1 cellular context compared by ENCODE assay signal in the genomic region with DNA sequence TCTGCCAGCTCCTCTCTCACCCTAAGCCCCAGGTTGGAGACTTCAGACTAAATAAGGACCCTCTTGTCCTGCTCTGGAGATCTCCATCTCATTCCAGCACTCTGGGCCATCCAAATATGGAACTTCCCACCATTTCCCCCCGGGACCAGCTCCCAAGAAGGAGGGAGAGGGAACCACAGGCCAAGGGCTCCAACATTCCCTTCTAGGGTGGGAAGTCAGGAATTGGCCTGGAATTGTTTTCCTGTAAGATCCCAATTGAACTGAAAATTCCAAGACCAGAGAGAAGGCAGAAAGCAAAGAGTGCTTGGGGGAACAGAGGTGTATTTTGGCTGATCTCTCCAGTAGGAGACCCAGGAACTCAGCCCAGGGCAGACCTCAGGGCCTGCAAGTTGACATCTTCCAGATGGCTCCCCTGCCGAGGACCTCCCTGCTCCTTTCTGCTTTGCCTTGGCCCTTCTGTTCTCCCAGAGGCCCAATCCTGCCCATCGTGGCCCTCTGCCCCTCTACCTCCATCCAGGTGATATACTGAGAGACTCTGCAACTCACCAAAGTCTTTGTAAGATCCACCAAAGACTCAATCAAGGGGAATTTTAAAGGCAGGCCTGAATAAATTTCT.
TF ChIP-seq lines count a peak whose summit lies in the region.

No MANE protein-coding gene starts in this region.

TF ChIP-seq in IMR-90, 13 proteins besides CTCF, POLR2A, EP300 and RAD21:
- TF ChIP-seq MAZ (IDR thresholded peaks at IDR 0.05; ENCODE audit: borderline replicate concordance, low read depth, low read length) = no peak
